ENCODE assay signal across 20 cellular contexts in genomic region chr3:10742031-10742671, GRCh38.
"Had no signal": no experiment of that assay in that cellular context is flagged by ENCODE, and none has a peak within 500 bp of the region (broad histone marks: within the 10 kb centered on the region; RNA-seq: fewer than 3 reads in every experiment).

No MANE protein-coding gene starts in this region.

- H3K4me1 ChIP-seq: SJSA1 had no signal

- DNase-seq: Karpas-422, KG1, MM.1S, NCI-H1092 treated with DMSO at 0.1 percent for 48 hours, NCI-H1417, NCI-H1436 treated with DMSO at 0.1 percent for 48 hours, NCI-H1694, NCI-H187 treated with DMSO at 0.1 percent for 48 hours, NCI-H2029 treated with DMSO at 0.1 percent for 48 hours, NCI-H2171 treated with DMSO at 0.1 percent for 48 hours, NCI-H345, NCI-H446 treated with DMSO at 0.1 percent for 48 hours, NCI-H510A treated with DMSO at 0.1 percent for 48 hours, NCI-H526, NCI-H748 treated with DMSO at 0.1 percent for 48 hours, Right ventricle myocardium superior, RPMI8226, SIG-M5 had no signal

- H3K27ac ChIP-seq: SJSA1, SK-N-MC had no signal

- H3K36me3 ChIP-seq: SJSA1 had no signal

- H3K9me3 ChIP-seq: SJSA1 had no signal

- H3K4me3 ChIP-seq: SJSA1, SK-N-MC had no signal
